ENCODE assay signal across 32 cellular contexts in the genomic region with DNA sequence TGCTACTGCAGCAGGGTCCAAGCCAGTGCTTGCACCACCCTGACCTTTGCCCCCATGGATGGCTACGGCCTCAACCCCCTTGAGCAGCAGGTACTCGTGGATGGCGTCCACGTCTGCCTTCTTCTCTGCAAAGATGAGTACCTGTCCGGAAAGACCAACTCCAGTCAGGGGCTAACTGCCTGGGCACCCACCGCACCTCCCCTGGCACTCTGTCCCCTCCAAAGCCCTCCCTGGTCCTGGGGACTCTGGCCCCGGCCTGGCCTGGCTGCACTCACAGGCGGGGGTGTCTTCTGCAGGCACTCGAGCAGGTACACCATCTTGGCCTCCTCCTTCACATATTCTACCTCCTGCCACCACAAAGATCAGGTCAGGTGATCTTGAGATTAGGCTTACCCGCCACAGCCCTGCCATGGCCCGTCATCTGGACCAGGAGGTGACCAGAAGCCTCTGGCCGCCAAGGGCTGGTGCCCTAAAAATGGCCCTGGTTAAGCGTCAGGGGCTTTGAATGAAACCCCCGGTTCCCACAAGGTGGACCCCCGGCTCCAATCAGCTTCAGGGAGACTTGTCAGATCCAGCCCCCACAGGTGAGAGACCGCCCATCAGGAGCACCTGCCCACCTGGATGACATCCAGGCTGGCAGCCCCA. TPM values are rescaled to one million over a fixed set of nuclear protein-coding genes. Genes with fewer than 3 reads are reported as not detected.
"Had no signal": no experiment of that assay in that cellular context is flagged by ENCODE, and none has a peak within 500 bp of the region (broad histone marks: within the 10 kb centered on the region; RNA-seq: fewer than 3 reads in every experiment).

No MANE protein-coding gene starts in this region.

- H3K4me3 ChIP-seq: adrenal gland, SJCRH30 had no signal

- H3K27me3 Mint-ChIP-seq: activated naive CD8-positive, alpha-beta T cell treated with anti-CD3 and anti-CD28 coated beads, Interleukin-2, amount 10 ng/mL, durations not matched to agents 7 days and 5 days; activated T-cell treated with anti-CD3 and anti-CD28 coated beads, Interleukin-2, amount 50 U/mL, for 24 hours had no signal

- H3K9me3 Mint-ChIP-seq: activated naive CD4-positive, alpha-beta T cell treated with anti-CD3 and anti-CD28 coated beads for 36 hours; activated naive CD8-positive, alpha-beta T cell treated with anti-CD3 and anti-CD28 coated beads, Interleukin-2, amount 10 ng/mL, durations not matched to agents 7 days and 5 days; activated T-cell treated with anti-CD3 and anti-CD28 coated beads, Interleukin-2, amount 50 U/mL, for 24 hours; activated T-helper 1 cell treated with anti-CD3 and anti-CD28 coated beads, Interleukin-12 subunit alpha, Interleukin-12 subunit beta, Interleukin-2, Interleukin-4 antibody, amounts not matched to agents 30 ng/mL and 10 ng/mL and 1 ng/mL, durations not matched to agents 14 hours and 24 hours and 36 hours; T-helper 1 cell treated with Interleukin-12 subunit alpha and Interleukin-12 subunit beta and Interleukin-4 antibody, amounts not matched to agents 30 μg/mL and 1 μg/mL, for 36 hours; WTC11 had no signal

- H3K4me3 Mint-ChIP-seq: activated CD8-positive, alpha-beta T cell treated with anti-CD3 and anti-CD28 coated beads, Interleukin-2, amount 10 ng/mL, durations not matched to agents 7 days and 5 days; activated naive CD4-positive, alpha-beta T cell treated with anti-CD3 and anti-CD28 coated beads for 36 hours; activated naive CD8-positive, alpha-beta T cell treated with anti-CD3 and anti-CD28 coated beads, Interleukin-2, amount 10 ng/mL, durations not matched to agents 7 days and 5 days; activated T-cell treated with anti-CD3 and anti-CD28 coated beads, Interleukin-2, amount 50 U/mL, for 24 hours; activated T-helper 1 cell treated with anti-CD3 and anti-CD28 coated beads, Interleukin-12 subunit alpha, Interleukin-12 subunit beta, Interleukin-2, Interleukin-4 antibody, amounts not matched to agents 30 ng/mL and 10 ng/mL and 1 ng/mL, durations not matched to agents 14 hours and 24 hours and 36 hours; T-helper 1 cell treated with Interleukin-12 subunit alpha and Interleukin-12 subunit beta and Interleukin-4 antibody, amounts not matched to agents 30 μg/mL and 1 μg/mL, for 36 hours; WTC11 had no signal

- H3K27ac Mint-ChIP-seq: activated CD8-positive, alpha-beta T cell treated with anti-CD3 and anti-CD28 coated beads, Interleukin-2, amount 10 ng/mL, durations not matched to agents 7 days and 5 days; activated naive CD4-positive, alpha-beta T cell treated with anti-CD3 and anti-CD28 coated beads for 36 hours; activated naive CD8-positive, alpha-beta T cell treated with anti-CD3 and anti-CD28 coated beads, Interleukin-2, amount 10 ng/mL, durations not matched to agents 7 days and 5 days; activated T-cell treated with anti-CD3 and anti-CD28 coated beads, Interleukin-2, amount 50 U/mL, for 24 hours; activated T-helper 1 cell treated with anti-CD3 and anti-CD28 coated beads, Interleukin-12 subunit alpha, Interleukin-12 subunit beta, Interleukin-2, Interleukin-4 antibody, amounts not matched to agents 30 ng/mL and 10 ng/mL and 1 ng/mL, durations not matched to agents 14 hours and 24 hours and 36 hours; T-helper 1 cell treated with Interleukin-12 subunit alpha and Interleukin-12 subunit beta and Interleukin-4 antibody, amounts not matched to agents 30 μg/mL and 1 μg/mL, for 36 hours; WTC11 had no signal

- ATAC-seq: activated CD8-positive, alpha-beta T cell treated with anti-CD3 and anti-CD28 coated beads, Interleukin-2, amount 10 ng/mL, durations not matched to agents 7 days and 5 days; SK-N-SH treated with all-trans-retinoic acid at 6 μM for 48 hours; WTC11 had no signal

- H3K27ac ChIP-seq: adrenal gland, KMS-11, SJCRH30 had no signal

- H3K9me3 ChIP-seq: adrenal gland, SJCRH30 had no signal

- H3K27me3 ChIP-seq: adrenal gland, SJCRH30 had no signal

- DNase-seq: activated CD4-positive, alpha-beta T cell treated with anti-CD3 and anti-CD28 coated beads for 48 hours; activated CD4-positive, alpha-beta T cell treated with anti-CD3 and anti-CD28 coated beads, Interleukin-2, amount 50 U/mL, for 4 hours; activated CD4-positive, CD25-positive, alpha-beta regulatory T cell treated with anti-CD3 and anti-CD28 coated beads, Interleukin-2, amount 50 U/mL, for 72 hours; activated CD8-positive, alpha-beta memory T cell treated with anti-CD3 and anti-CD28 coated beads, Interleukin-2, amount 50 U/mL, for 48 hours; activated CD8-positive, alpha-beta T cell treated with anti-CD3 and anti-CD28 coated beads, Interleukin-2, amount 10 ng/mL, durations not matched to agents 7 days and 5 days; activated effector memory CD4-positive, alpha-beta T cell treated with Interleukin-2 at 50 U/mL for 16 hours; activated naive CD4-positive, alpha-beta T cell treated with anti-CD3 and anti-CD28 coated beads for 36 hours; activated naive CD8-positive, alpha-beta T cell treated with anti-CD3 and anti-CD28 coated beads, Interleukin-2, amount 10 ng/mL, durations not matched to agents 7 days and 5 days; activated T-cell treated with anti-CD3 and anti-CD28 coated beads, Interleukin-2, amount 50 U/mL, for 24 hours; adrenal gland; anterior cingulate cortex; caudate nucleus; NCI-H1092; NCI-H1417 treated with DMSO at 0.1 percent for 48 hours; NCI-H1694; NCI-H2029; NCI-H2107; NCI-H2171 treated with DMSO at 0.1 percent for 48 hours; NCI-H226; NCI-H510A; NCI-H526 treated with DMSO at 0.1 percent for 48 hours; NCI-H82; Right ventricle myocardium superior; SJCRH30; SW 1271; T-helper 9 cell had no signal

RNA-seq across cellular contexts. Expression of a gene that starts 3.2 kb away (rescaled TPM):
- total RNA-seq: RPMI7951 had no signal
